8 cellular contexts compared by ENCODE assay signal in the genomic region with DNA sequence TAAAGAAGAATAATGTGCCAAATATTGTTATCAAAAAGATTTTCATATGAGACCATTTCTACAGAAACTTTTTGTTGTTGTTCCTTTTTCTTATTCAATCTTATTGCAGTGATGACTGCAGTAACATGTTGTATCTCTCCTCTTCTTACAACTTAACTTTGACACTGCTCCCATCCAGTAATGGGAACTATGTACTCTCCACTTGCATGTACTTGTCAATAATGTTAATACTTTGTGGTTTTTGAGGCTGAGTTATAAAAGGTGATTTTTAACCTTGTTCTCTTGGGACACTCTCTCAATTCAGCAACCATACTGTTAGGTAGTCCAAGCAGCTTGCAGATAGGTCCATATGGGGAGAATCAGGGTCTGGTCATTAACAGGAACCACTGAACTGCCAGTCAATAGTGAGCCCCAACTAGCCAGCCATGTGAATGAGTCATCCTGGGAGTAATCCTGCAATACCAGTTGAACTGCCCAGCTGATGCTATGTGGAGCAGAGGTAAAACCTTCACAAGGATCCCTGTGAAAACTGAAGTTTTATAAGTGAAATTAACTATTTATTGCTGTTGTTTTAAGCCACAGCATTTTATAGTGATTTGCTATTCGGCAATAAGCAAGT.
DNase-seq lines count a peak whose midpoint lies in the region; ATAC-seq and TF ChIP-seq lines count a peak whose summit lies in the region.

No MANE protein-coding gene starts in this region.

- POLR2A ChIA-PET in CD4-positive, alpha-beta T cell (lab: Charles Lee) = no interaction called here

- TF ChIP-seq CTCF in CD4-positive, alpha-beta T cell (IDR thresholded peaks at IDR 0.05) = no peak

- no peaks in the 10 kb centered on the region for H3K4me1 Mint-ChIP-seq in CD4-positive, alpha-beta T cell (ENCODE audit: low read depth)

- H3K36me3 Mint-ChIP-seq in CD4-positive, alpha-beta T cell (ENCODE audit: low read depth) = no peaks in the 10 kb centered on the region

- in situ Hi-C loops in T47D (cut with HindIII; ENCODE audit: low pct_unique_long_range_greater_than_20kb, low sequenced_read_pairs) = no loop called here

- H3K27me3 Mint-ChIP-seq in CD4-positive, alpha-beta T cell = peaks cover 58% of the 10 kb centered on the region

- CTCF ChIA-PET in CD4-positive, alpha-beta T cell (lab: Charles Lee) = no interaction called here

- no peak overlapping the region for H3K4me3 Mint-ChIP-seq in CD4-positive, alpha-beta T cell

- H3K9me3 Mint-ChIP-seq in CD4-positive, alpha-beta T cell = no peaks in the 10 kb centered on the region

- H3K27ac Mint-ChIP-seq in CD4-positive, alpha-beta T cell = no peak overlapping the region

- intact Hi-C loops in CD4-positive, alpha-beta T cell (cut with DNase I, micrococcal nuclease) = no loop called here
- intact Hi-C loops in head of caudate nucleus (cut with DNase I) = no loop called here

- peaks cover 10% of the 10 kb centered on the region for H3K27me3 ChIP-seq in CD4-positive, alpha-beta T cell (ENCODE audit: control insufficient read depth, insufficient read depth, low read length)

- ATAC-seq in GM18867 (IDR thresholded peaks at IDR 0.05; ENCODE audit: unreplicated experiment) (peak; percentile 40), HG03378 (IDR thresholded peaks at IDR 0.05; ENCODE audit: unreplicated experiment) (peak; percentile 89), GM21526 (IDR thresholded peaks at IDR 0.05; ENCODE audit: low FRiP score, unreplicated experiment) (no peak)
- no peak for ATAC-seq in CD4-positive, alpha-beta T cell (ENCODE audit: poor library complexity)

- no peak overlapping the region for H3K27ac ChIP-seq in CD4-positive, alpha-beta T cell (ENCODE audit: low read depth, low read length)

- peak; percentile 25 to 91 for DNase-seq in T47D (ENCODE audit: low read depth in 1 of 2, low spot score in 1 of 2)
- peak; percentile 45 for DNase-seq in myocyte (ENCODE audit: low read depth)
- no peak for DNase-seq in CD4-positive, alpha-beta T cell
- no peak for DNase-seq in head of caudate nucleus
- DNase-seq in NCI-H774 (lab: John Stamatoyannopoulos, UW) = no peak

- H3K9me3 ChIP-seq in CD4-positive, alpha-beta T cell (ENCODE audit: control insufficient read depth, low read length) = no peaks in the 10 kb centered on the region

Comparison
In these comparisons a context has a peak if more than half of its experiments do, and no peak if none do; other contexts are left out.
1. ATAC-seq: peak in GM18867 (single experiment) and HG03378 (single experiment); none in CD4-positive, alpha-beta T cell (single experiment) and GM21526 (single experiment).
2. DNase-seq: peak in T47D (2 of 2) and myocyte (single experiment); none in CD4-positive, alpha-beta T cell (0 of 10), head of caudate nucleus (0 of 42) and NCI-H774 (single experiment).